11 cellular contexts compared by ENCODE assay signal in genomic region chr2:43149482-43150107, GRCh38.
DNase-seq lines count a peak whose midpoint lies in the region; ATAC-seq, FAIRE-seq and TF ChIP-seq lines count a peak whose summit lies in the region.
"Had no signal": no experiment of that assay in that cellular context is flagged by ENCODE, and none has a peak within 500 bp of the region (broad histone marks: within the 10 kb centered on the region; RNA-seq: fewer than 3 reads in every experiment).

No MANE protein-coding gene starts in this region.

- H2BK20ac ChIP-seq in H1 (ENCODE audit: low read length) = no peak overlapping the region

- H3K23ac ChIP-seq in H1 (ENCODE audit: insufficient read length) = no peak overlapping the region

- H2AFZ ChIP-seq in H1 (ENCODE audit: low read length) = no peak overlapping the region

- 84% methylated on average over 9 of the region's 9 CpGs; no CpG with 5 or more reads in 1 of the 2 experiments for WGBS in H1 (ENCODE audit: extremely low coverage in 1 of 2, insufficient coverage in 1 of 2, insufficient read length in 1 of 2, insufficient replicate concordance in 2 of 2, low coverage in 1 of 2, low lambda C conversion rate in 2 of 2, missing lambda C conversion rate in 1 of 2), 2 experiments

- no peaks in the 10 kb centered on the region for H3K36me3 Mint-ChIP-seq in activated T-cell treated with anti-CD3 and anti-CD28 coated beads, Interleukin-2, amount 50 U/mL, for 24 hours (ENCODE audit: low read depth)
- H3K36me3 Mint-ChIP-seq in T-helper 1 cell treated with Interleukin-12 subunit alpha and Interleukin-12 subunit beta and Interleukin-4 antibody, amounts not matched to agents 30 μg/mL and 1 μg/mL, for 36 hours (ENCODE audit: low read depth) = peaks cover 3% of the 10 kb centered on the region
- H3K36me3 Mint-ChIP-seq in HFFc6 (ENCODE audit: low read depth) = no peaks in the 10 kb centered on the region

- H3K4ac ChIP-seq in H1 (replicated peaks; ENCODE audit: insufficient read length, low read depth, low read length) = no peak overlapping the region

- no peak overlapping the region for H4K5ac ChIP-seq in H1 (ENCODE audit: insufficient read length, low read depth, low read length)

- no peak overlapping the region for H4K8ac ChIP-seq in H1 (ENCODE audit: extremely low read depth, insufficient read depth, low read length)

- peak overlapping the region; percentile 70; the same call in 1 of the 2 replicates for H2BK12ac ChIP-seq in H1 (ENCODE audit: low read depth, low read length)

- H3K27ac Mint-ChIP-seq in activated T-cell treated with anti-CD3 and anti-CD28 coated beads, Interleukin-2, amount 50 U/mL, for 24 hours = peak overlapping the region; percentile 86
- H3K27ac Mint-ChIP-seq in T-helper 1 cell treated with Interleukin-12 subunit alpha and Interleukin-12 subunit beta and Interleukin-4 antibody, amounts not matched to agents 30 μg/mL and 1 μg/mL, for 36 hours = peak overlapping the region; percentile 72
- no peak overlapping the region for H3K27ac Mint-ChIP-seq in HFFc6

- TF ChIP-seq CTCF in H1 (IDR thresholded peaks at IDR 0.05; ENCODE audit: control extremely low read depth in 1 of 3, insufficient read depth in 1 of 3, low read depth in 1 of 3, low read length in 3 of 3) (no peak), HFFc6 (IDR thresholded peaks at IDR 0.05) (no peak)

- no peak for TF ChIP-seq POLR2A in H1 (IDR thresholded peaks at IDR 0.05; ENCODE audit: control extremely low read depth in 1 of 2, low read depth in 2 of 2, low read length in 2 of 2)

- no peak overlapping the region for H3K4me3 ChIP-seq in H1 (ENCODE audit: extremely low read depth in 1 of 4, insufficient read depth in 2 of 4, low read depth in 3 of 4, low read length in 4 of 4)

- peaks cover 6 to 19% (median 15%) of the 10 kb centered on the region in 4 experiments for H3K4me1 ChIP-seq in H1 (replicated peaks in 1 of 4; ENCODE audit: control insufficient read depth in 3 of 4, insufficient read depth in 4 of 4, low read length in 3 of 4)

- no peak overlapping the region for H4K91ac ChIP-seq in H1 (replicated peaks; ENCODE audit: insufficient read length, low read length)

- 0 out of 2 replicates have a peak overlapping the region, but pooled peaks have one; percentile 6 for H2BK5ac ChIP-seq in H1 (ENCODE audit: low read depth, low read length)

- peak overlapping the region; percentile 87 for H3K56ac ChIP-seq in H1 (replicated peaks; ENCODE audit: insufficient read length, low read depth, low read length)

- peaks cover 6% of the 10 kb centered on the region; the same call in 1 of the 2 replicates for H3K23me2 ChIP-seq in H1 (ENCODE audit: low read depth, low read length)

- peak overlapping the region; percentile 82; the same call in 1 of the 2 replicates for H2AK5ac ChIP-seq in H1 (ENCODE audit: low read depth, low read length)

- TF ChIP-seq RAD21 in H1 (IDR thresholded peaks at IDR 0.05 in 1 of 2, conservative IDR thresholded peaks at IDR 0.05 in 1 of 2; ENCODE audit: low read depth in 2 of 2, low read length in 2 of 2) = no peak

- H3K14ac ChIP-seq in H1 (ENCODE audit: insufficient read length) = no peak overlapping the region

- H3K4me3 Mint-ChIP-seq in activated T-cell treated with anti-CD3 and anti-CD28 coated beads, Interleukin-2, amount 50 U/mL, for 24 hours = peak overlapping the region; percentile 25
- peak overlapping the region; percentile 63 for H3K4me3 Mint-ChIP-seq in T-helper 1 cell treated with Interleukin-12 subunit alpha and Interleukin-12 subunit beta and Interleukin-4 antibody, amounts not matched to agents 30 μg/mL and 1 μg/mL, for 36 hours
- H3K4me3 Mint-ChIP-seq in HFFc6 = no peak overlapping the region

- H3K4me1 Mint-ChIP-seq in activated T-cell treated with anti-CD3 and anti-CD28 coated beads, Interleukin-2, amount 50 U/mL, for 24 hours (ENCODE audit: low read depth) = peaks cover 70% of the 10 kb centered on the region
- peaks cover 42% of the 10 kb centered on the region for H3K4me1 Mint-ChIP-seq in T-helper 1 cell treated with Interleukin-12 subunit alpha and Interleukin-12 subunit beta and Interleukin-4 antibody, amounts not matched to agents 30 μg/mL and 1 μg/mL, for 36 hours (ENCODE audit: low read depth)
- H3K4me1 Mint-ChIP-seq in HFFc6 (ENCODE audit: low read depth) = no peaks in the 10 kb centered on the region

- no peak overlapping the region; the same call in 1 of the 2 replicates for H3K27ac ChIP-seq in H1 (ENCODE audit: low read depth, low read length)

- H2BK120ac ChIP-seq in H1 (replicated peaks; ENCODE audit: low read depth, low read length) = peak overlapping the region; percentile 16

- no peaks in the 10 kb centered on the region for H3K79me2 ChIP-seq in H1 (ENCODE audit: control insufficient read depth in 1 of 2, insufficient read depth in 2 of 2, low read length in 2 of 2)

- CTCF ChIA-PET in H1 (lab: Charles Lee; ENCODE audit: partially characterized antibody) = interaction anchor here (0.7 to 2.4 kb wide), 14 partner anchors 8 to 290 kb away, joined by 3 to 8 read pairs (median 4); no protein-coding TSS in a partner anchor

- H2BK15ac ChIP-seq in H1 (ENCODE audit: low read length) = peak overlapping the region; percentile 21; the same call in 1 of the 2 replicates

- H3K9ac ChIP-seq in H1 (replicated peaks in 1 of 4; ENCODE audit: extremely low read depth in 1 of 4, low read depth in 3 of 4, low read length in 3 of 4) = 0 out of 7 replicates have a peak overlapping the region, but pooled peaks of 1 of the 4 experiments have one; percentile 22

- POLR2A ChIA-PET in H1 (lab: Charles Lee; ENCODE audit: partially characterized antibody) = interaction anchor here (1.8 kb wide), 1 partner anchor 8 kb away, joined by 4 read pairs; no protein-coding TSS in a partner anchor

- peak; percentile 97 for ATAC-seq in stimulated activated naive CD8-positive, alpha-beta T cell treated with anti-CD3 and anti-CD28 coated beads, Interleukin-15, Interleukin-2, amounts not matched to agents 100 U/mL and 50 U/mL, for 24 hours
- no peak for ATAC-seq in HG02885 (IDR thresholded peaks at IDR 0.05; ENCODE audit: poor library complexity, unreplicated experiment)

- H3K4me2 ChIP-seq in H1 (ENCODE audit: insufficient read depth in 1 of 2, low read depth in 2 of 2, low read length in 2 of 2) = no peak overlapping the region

- no peaks in the 10 kb centered on the region for H3K36me3 ChIP-seq in H1 (ENCODE audit: control insufficient read depth in 2 of 4, insufficient read depth in 4 of 4, low read length in 3 of 4)

- H3K27me3 ChIP-seq in H1 (replicated peaks in 1 of 4; ENCODE audit: control insufficient read depth in 3 of 4, extremely low read depth in 1 of 4, insufficient read depth in 3 of 4, low read length in 3 of 4) = peaks cover 0 to 2% (median 0%) of the 10 kb centered on the region in 4 experiments; a peak in 1 of 7 replicates

- H3K18ac ChIP-seq in H1 (ENCODE audit: extremely low read depth, low read length) = no peak overlapping the region

- H3K9me3 Mint-ChIP-seq in activated T-cell treated with anti-CD3 and anti-CD28 coated beads, Interleukin-2, amount 50 U/mL, for 24 hours = no peaks in the 10 kb centered on the region
- H3K9me3 Mint-ChIP-seq in T-helper 1 cell treated with Interleukin-12 subunit alpha and Interleukin-12 subunit beta and Interleukin-4 antibody, amounts not matched to agents 30 μg/mL and 1 μg/mL, for 36 hours = no peaks in the 10 kb centered on the region
- H3K9me3 Mint-ChIP-seq in HFFc6 = no peaks in the 10 kb centered on the region

- TF ChIP-seq EP300 in H1 (IDR thresholded peaks at IDR 0.05; ENCODE audit: borderline replicate concordance in 1 of 2, low read depth in 2 of 2, low read length in 2 of 2) = no peak

- DNase-seq in activated T-cell treated with anti-CD3 and anti-CD28 coated beads, Interleukin-2, amount 50 U/mL, for 24 hours = peak; percentile 74
- DNase-seq in activated T-cell treated with anti-CD3 and anti-CD28 coated beads for 4 hours (no peak), H1 (ENCODE audit: low read depth in 1 of 2, low spot score in 2 of 2) (no peak), HFFc6 (no peak)
- DNase-seq in stimulated activated naive CD8-positive, alpha-beta T cell treated with anti-CD3 and anti-CD28 coated beads, Interleukin-15, Interleukin-2, amounts not matched to agents 100 U/mL and 50 U/mL, for 24 hours = peak; percentile 75
- DNase-seq in central memory CD4-positive, alpha-beta T cell = no peak
- DNase-seq: GDM1, KG1, NCI-H510A had no signal

- no peaks in the 10 kb centered on the region for H3K79me1 ChIP-seq in H1 (ENCODE audit: low read depth, low read length)

- no peaks in the 10 kb centered on the region for H3K27me3 Mint-ChIP-seq in activated T-cell treated with anti-CD3 and anti-CD28 coated beads, Interleukin-2, amount 50 U/mL, for 24 hours
- peaks cover 4% of the 10 kb centered on the region for H3K27me3 Mint-ChIP-seq in T-helper 1 cell treated with Interleukin-12 subunit alpha and Interleukin-12 subunit beta and Interleukin-4 antibody, amounts not matched to agents 30 μg/mL and 1 μg/mL, for 36 hours (ENCODE audit: low read depth)
- peaks cover 5% of the 10 kb centered on the region for H3K27me3 Mint-ChIP-seq in HFFc6 (ENCODE audit: insufficient read depth)

- no peak for FAIRE-seq in H1 (lab: Jason Lieb, UNC)

- H3K9me3 ChIP-seq in H1 (ENCODE audit: insufficient read depth in 2 of 2, low read depth in 1 of 2, low read length in 1 of 2) = no peaks in the 10 kb centered on the region

- peaks cover 0 to 3% of the 10 kb centered on the region in 2 experiments for H4K20me1 ChIP-seq in H1 (replicated peaks in 1 of 2; ENCODE audit: control insufficient read depth in 1 of 2, insufficient read depth in 2 of 2, low read length in 2 of 2)

TF ChIP-seq in H1, 55 proteins besides CTCF, POLR2A, EP300 and RAD21 (continues in another document):
- TF ChIP-seq KDM1A (IDR thresholded peaks at IDR 0.05; ENCODE audit: borderline replicate concordance, low read length) (no peak), SAP30 (IDR thresholded peaks at IDR 0.05; ENCODE audit: insufficient read depth, insufficient replicate concordance, low read length) (no peak), TAF7 (optimal IDR thresholded peaks at IDR 0.05; ENCODE audit: borderline replicate concordance, low read depth, low read length) (no peak), KDM4A (IDR thresholded peaks at IDR 0.05; ENCODE audit: low read depth, low read length, severe bottlenecking) (no peak), TBP (IDR thresholded peaks at IDR 0.05; ENCODE audit: low read depth, low read length) (no peak), HDAC2 (IDR thresholded peaks at IDR 0.05; ENCODE audit: borderline replicate concordance in 1 of 2, low read depth in 2 of 2, low read length in 2 of 2) (no peak), BACH1 (IDR thresholded peaks at IDR 0.05; ENCODE audit: low read length) (no peak), FOSL1 (IDR thresholded peaks at IDR 0.05; ENCODE audit: insufficient read depth, low read depth, low read length) (no peak)
- TF ChIP-seq, protein P1, sequence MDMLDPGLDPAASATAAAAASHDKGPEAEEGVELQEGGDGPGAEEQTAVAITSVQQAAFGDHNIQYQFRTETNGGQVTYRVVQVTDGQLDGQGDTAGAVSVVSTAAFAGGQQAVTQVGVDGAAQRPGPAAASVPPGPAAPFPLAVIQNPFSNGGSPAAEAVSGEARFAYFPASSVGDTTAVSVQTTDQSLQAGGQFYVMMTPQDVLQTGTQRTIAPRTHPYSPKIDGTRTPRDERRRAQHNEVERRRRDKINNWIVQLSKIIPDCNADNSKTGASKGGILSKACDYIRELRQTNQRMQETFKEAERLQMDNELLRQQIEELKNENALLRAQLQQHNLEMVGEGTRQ (IDR thresholded peaks at IDR 0.05; ENCODE audit: low read length) = no peak

Comparison
In these comparisons a context has a peak if more than half of its experiments do, and no peak if none do; other contexts are left out.
1. DNase-seq: peak in activated T-cell treated with anti-CD3 and anti-CD28 coated beads, Interleukin-2, amount 50 U/mL, for 24 hours (single experiment) and stimulated activated naive CD8-positive, alpha-beta T cell treated with anti-CD3 and anti-CD28 coated beads, Interleukin-15, Interleukin-2, amounts not matched to agents 100 U/mL and 50 U/mL, for 24 hours (single experiment); none in activated T-cell treated with anti-CD3 and anti-CD28 coated beads for 4 hours (single experiment), H1 (0 of 2), central memory CD4-positive, alpha-beta T cell (single experiment) and HFFc6 (single experiment).